In genomic region chr2:4140284-4140962, GRCh38 we compare ENCODE assay signal across 17 cellular contexts.
DNase-seq lines count a peak whose midpoint lies in the region; ATAC-seq, FAIRE-seq and TF ChIP-seq lines count a peak whose summit lies in the region.
"Had no signal": no experiment of that assay in that cellular context is flagged by ENCODE, and none has a peak within 500 bp of the region (broad histone marks: within the 10 kb centered on the region; RNA-seq: fewer than 3 reads in every experiment).

No MANE protein-coding gene starts in this region.

- peaks cover 2% of the 10 kb centered on the region for H3K9me3 Mint-ChIP-seq in CD4-positive, alpha-beta T cell

- H3K4me1 Mint-ChIP-seq in CD4-positive, alpha-beta T cell (ENCODE audit: low read depth) = no peaks in the 10 kb centered on the region
- H3K4me1 Mint-ChIP-seq: T-helper 17 cell, WTC11 had no signal

- ATAC-seq in pancreas (peak; percentile 87 to 92 (median 89)), GM21515 (IDR thresholded peaks at IDR 0.05; ENCODE audit: unreplicated experiment) (no peak)
- no peak for ATAC-seq in CD4-positive, alpha-beta T cell (ENCODE audit: poor library complexity)
- ATAC-seq: activated CD8-positive, alpha-beta T cell treated with anti-CD3 and anti-CD28 coated beads, Interleukin-2, amount 10 ng/mL, durations not matched to agents 7 days and 5 days; heart right ventricle; T-helper 17 cell; WTC11 had no signal

- no peaks in the 10 kb centered on the region for H3K27me3 ChIP-seq in pancreas
- H3K27me3 ChIP-seq in stomach = no peaks in the 10 kb centered on the region
- H3K27me3 ChIP-seq in CD4-positive, alpha-beta T cell (ENCODE audit: control insufficient read depth, insufficient read depth, low read length) = no peaks in the 10 kb centered on the region
- H3K27me3 ChIP-seq: heart right ventricle had no signal

- peak; percentile 11 for DNase-seq in HT1080 (ENCODE audit: low read depth)
- peak; percentile 74 for DNase-seq in NCI-H345 (lab: John Stamatoyannopoulos, UW)
- DNase-seq in head of caudate nucleus = peak in 40 of 42 donors; percentile 15 to 89 (median 58)
- peak; percentile 20 to 68 (median 50) for DNase-seq in pancreas
- no peak for DNase-seq in NCI-H1694 (lab: John Stamatoyannopoulos, UW)
- no peak for DNase-seq in stomach
- DNase-seq in CD4-positive, alpha-beta T cell = no peak
- DNase-seq: activated CD8-positive, alpha-beta T cell treated with anti-CD3 and anti-CD28 coated beads, Interleukin-2, amount 10 ng/mL, durations not matched to agents 7 days and 5 days; AML-193; GOT3; heart right ventricle; Right ventricle myocardium superior; stimulated activated CD4-positive, alpha-beta T cell treated with anti-CD3 and anti-CD28 coated beads, Interleukin-2, amount 100 ng/mL, for 48 hours; T-helper 17 cell had no signal

- intact Hi-C loops in head of caudate nucleus (cut with DNase I) = no loop called here
- intact Hi-C loops in pancreas (cut with DNase I) = no loop called here
- intact Hi-C loops in stomach (cut with DNase I; ENCODE audit: low total_unique reads) = no loop called here
- intact Hi-C loops in CD4-positive, alpha-beta T cell (cut with DNase I, micrococcal nuclease) = no loop called here

- no peaks in the 10 kb centered on the region for H3K36me3 Mint-ChIP-seq in CD4-positive, alpha-beta T cell (ENCODE audit: low read depth)

- H3K4me3 Mint-ChIP-seq in CD4-positive, alpha-beta T cell = no peak overlapping the region
- H3K4me3 Mint-ChIP-seq: activated CD8-positive, alpha-beta T cell treated with anti-CD3 and anti-CD28 coated beads, Interleukin-2, amount 10 ng/mL, durations not matched to agents 7 days and 5 days; T-helper 17 cell; WTC11 had no signal

- H3K36me3 ChIP-seq in pancreas (no peaks in the 10 kb centered on the region), stomach (no peaks in the 10 kb centered on the region)
- H3K36me3 ChIP-seq: heart right ventricle had no signal

- TF ChIP-seq CTCF in pancreas (IDR thresholded peaks at IDR 0.05) = no peak
- TF ChIP-seq CTCF in stomach (IDR thresholded peaks at IDR 0.05) = no peak
- no peak for TF ChIP-seq CTCF in CD4-positive, alpha-beta T cell (IDR thresholded peaks at IDR 0.05)

- WGBS in pancreas, 2 donors = 21 to 23% methylated on average over 9 of the region's 9 CpGs
- 33 to 47% (median 40%) methylated on average over 9 of the region's 9 CpGs for WGBS in stomach, 5 donors

- H3K4me3 ChIP-seq in pancreas = no peak overlapping the region
- no peak overlapping the region for H3K4me3 ChIP-seq in stomach
- H3K4me3 ChIP-seq: heart right ventricle had no signal

- TF ChIP-seq EP300 in stomach (IDR thresholded peaks at IDR 0.05) = no peak

- no peaks in the 10 kb centered on the region for H3K4me1 ChIP-seq in pancreas
- no peaks in the 10 kb centered on the region for H3K4me1 ChIP-seq in stomach

- H3K27ac ChIP-seq in pancreas = no peak overlapping the region
- H3K27ac ChIP-seq in stomach = no peak overlapping the region
- no peak overlapping the region for H3K27ac ChIP-seq in CD4-positive, alpha-beta T cell (ENCODE audit: low read depth, low read length)
- H3K27ac ChIP-seq: heart right ventricle had no signal

- H3K27me3 Mint-ChIP-seq in CD4-positive, alpha-beta T cell = no peaks in the 10 kb centered on the region
- H3K27me3 Mint-ChIP-seq: T-helper 17 cell had no signal

- H3K27ac Mint-ChIP-seq in CD4-positive, alpha-beta T cell = no peak overlapping the region
- H3K27ac Mint-ChIP-seq: activated CD8-positive, alpha-beta T cell treated with anti-CD3 and anti-CD28 coated beads, Interleukin-2, amount 10 ng/mL, durations not matched to agents 7 days and 5 days; T-helper 17 cell; WTC11 had no signal

- no peak for FAIRE-seq in pancreas (lab: Jason Lieb, UNC)
- FAIRE-seq: keratinocyte had no signal

- POLR2A ChIA-PET in CD4-positive, alpha-beta T cell (lab: Charles Lee) = no interaction called here

- H3K9me3 ChIP-seq in pancreas = no peaks in the 10 kb centered on the region
- peaks cover 0 to 20% (median 6%) of the 10 kb centered on the region in 4 donors for H3K9me3 ChIP-seq in stomach
- H3K9me3 ChIP-seq in CD4-positive, alpha-beta T cell (ENCODE audit: control insufficient read depth, low read length) = no peaks in the 10 kb centered on the region

- CTCF ChIA-PET in CD4-positive, alpha-beta T cell (lab: Charles Lee) = no interaction called here

- no peak for TF ChIP-seq POLR2A in stomach (IDR thresholded peaks at IDR 0.05)

Comparison
In these comparisons a context has a peak if more than half of its experiments do, and no peak if none do; other contexts are left out.
1. DNase-seq: peak in HT1080 (single experiment), NCI-H345 (single experiment), head of caudate nucleus (40 of 42) and pancreas (6 of 6); none in NCI-H1694 (single experiment), stomach (single experiment) and CD4-positive, alpha-beta T cell (0 of 10).
2. ATAC-seq: peak in pancreas (4 of 4); none in CD4-positive, alpha-beta T cell (single experiment) and GM21515 (single experiment).